In the genomic region with DNA sequence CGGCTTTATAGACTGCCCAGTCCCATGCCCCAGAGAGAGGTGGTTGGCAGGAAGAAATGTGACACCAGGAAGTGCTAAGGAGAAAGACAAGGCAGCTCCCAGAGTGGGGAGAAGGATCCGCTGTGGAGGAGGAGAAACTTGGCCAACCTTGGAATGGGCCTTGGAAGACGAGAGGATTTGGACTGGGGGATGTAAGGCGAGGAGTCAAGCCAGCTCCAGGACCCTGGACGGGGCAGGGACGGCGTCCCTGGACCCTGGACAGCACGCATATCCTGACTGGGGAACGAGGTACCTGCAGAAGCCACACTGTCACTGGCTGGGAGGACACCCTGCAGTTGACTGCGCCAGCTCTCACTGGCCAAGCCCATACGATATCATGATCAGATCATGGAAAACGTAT, we compare ENCODE assay signal across 18 cellular contexts.
"Had no signal": no experiment of that assay in that cellular context is flagged by ENCODE, and none has a peak within 500 bp of the region (broad histone marks: within the 10 kb centered on the region; RNA-seq: fewer than 3 reads in every experiment).

No MANE protein-coding gene starts in this region.

- H3K27me3 Mint-ChIP-seq: activated naive CD4-positive, alpha-beta T cell treated with anti-CD3 and anti-CD28 coated beads, Interleukin-2, amount 10 ng/mL, durations not matched to agents 7 days and 5 days; central memory CD8-positive, alpha-beta T cell; progenitor cell of endocrine pancreas had no signal

- DNase-seq: activated CD4-positive, alpha-beta T cell treated with anti-CD3 and anti-CD28 coated beads for 1 hour; activated CD8-positive, alpha-beta memory T cell treated with anti-CD3 and anti-CD28 coated beads, Interleukin-2, amount 50 U/mL, for 48 hours; activated naive CD4-positive, alpha-beta T cell treated with anti-CD3 and anti-CD28 coated beads, Interleukin-2, amount 10 ng/mL, durations not matched to agents 7 days and 5 days; anterior cingulate cortex; brain microvascular endothelial cell; effector CD4-positive, alpha-beta T cell; foreskin fibroblast; hypothalamus; left ventricle myocardium superior; mesendoderm; right cardiac atrium; SW 1271; T1000 had no signal

- H3K27ac ChIP-seq: brain microvascular endothelial cell, coronary artery had no signal

- H3K27ac Mint-ChIP-seq: activated naive CD4-positive, alpha-beta T cell treated with anti-CD3 and anti-CD28 coated beads, Interleukin-2, amount 10 ng/mL, durations not matched to agents 7 days and 5 days; progenitor cell of endocrine pancreas had no signal

- H3K4me3 Mint-ChIP-seq: activated naive CD4-positive, alpha-beta T cell treated with anti-CD3 and anti-CD28 coated beads, Interleukin-2, amount 10 ng/mL, durations not matched to agents 7 days and 5 days; central memory CD8-positive, alpha-beta T cell had no signal

- H3K4me3 ChIP-seq: coronary artery, skin epidermis had no signal

- H3K9me3 Mint-ChIP-seq: activated naive CD4-positive, alpha-beta T cell treated with anti-CD3 and anti-CD28 coated beads, Interleukin-2, amount 10 ng/mL, durations not matched to agents 7 days and 5 days; activated T-helper 2 cell treated with anti-CD3 and anti-CD28 coated beads, Interferon-gamma antibody, Interleukin-2, Interleukin-4, amounts not matched to agents 10 μg/mL and 5 μg/mL and 100 μg/mL, durations not matched to agents 14 hours and 24 hours and 36 hours; central memory CD8-positive, alpha-beta T cell had no signal

- H3K36me3 ChIP-seq: brain microvascular endothelial cell had no signal

- ATAC-seq: left ventricle myocardium superior, right cardiac atrium had no signal

- H3K27me3 ChIP-seq: brain microvascular endothelial cell had no signal
